In the genomic region with DNA sequence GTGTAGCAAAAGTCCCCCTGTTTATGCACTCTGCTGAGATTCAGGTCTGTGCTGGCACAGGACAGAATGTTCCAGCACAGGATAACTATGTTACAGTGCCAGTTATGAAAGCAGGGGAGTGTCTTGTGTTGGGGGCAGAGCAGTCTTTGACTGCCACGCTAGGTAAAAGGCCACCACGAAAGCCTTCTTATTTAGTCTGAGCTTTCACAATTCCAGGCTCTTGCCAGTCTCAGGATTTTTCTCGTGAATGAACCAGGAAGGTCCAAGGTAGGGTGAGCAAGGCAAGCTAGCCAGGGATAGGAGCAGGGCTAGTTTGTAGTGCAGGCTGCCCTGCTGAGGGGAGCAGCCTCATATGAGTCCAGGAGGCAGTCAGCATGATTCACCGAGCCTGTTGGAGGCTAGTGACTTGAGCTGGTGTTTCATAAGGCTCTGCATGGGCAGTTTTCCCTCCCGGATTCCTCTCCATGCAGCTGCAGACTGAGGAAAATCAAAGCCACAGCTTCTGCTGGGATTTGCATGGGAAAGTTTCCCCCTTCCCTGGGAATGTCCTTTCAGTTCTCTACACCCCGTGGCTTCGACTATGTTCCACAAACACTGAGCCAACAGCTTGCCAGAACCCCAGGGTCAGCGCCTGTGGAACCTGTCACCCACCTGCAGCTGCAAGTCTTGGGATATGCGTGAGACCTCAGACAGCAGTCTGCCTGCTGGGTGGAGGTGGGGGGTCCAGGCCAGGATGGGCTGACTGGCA, we compare ENCODE assay signal across 12 cellular contexts.
DNase-seq lines count a peak whose midpoint lies in the region; ATAC-seq and TF ChIP-seq lines count a peak whose summit lies in the region.
"Had no signal": no experiment of that assay in that cellular context is flagged by ENCODE, and none has a peak within 500 bp of the region (broad histone marks: within the 10 kb centered on the region; RNA-seq: fewer than 3 reads in every experiment).

No MANE protein-coding gene starts in this region.

- no peaks in the 10 kb centered on the region for H3K36me3 ChIP-seq in esophagus muscularis mucosa
- no peaks in the 10 kb centered on the region for H3K36me3 ChIP-seq in muscle layer of colon (ENCODE audit: insufficient read depth, low read length)
- H3K36me3 ChIP-seq in aorta (ENCODE audit: control insufficient read depth in 1 of 2, insufficient read depth in 2 of 2, low read length in 1 of 2), result no peaks in the 10 kb centered on the region
- H3K36me3 ChIP-seq: SJSA1 had no signal

- H3K4me3 ChIP-seq in esophagus muscularis mucosa (peak overlapping the region in 1 of 4 donors; percentile 39), muscle layer of colon (ENCODE audit: low read depth in 1 of 2, low read length in 2 of 2) (no peak overlapping the region), aorta (ENCODE audit: low read length in 2 of 2) (no peak overlapping the region)
- H3K4me3 ChIP-seq: SJSA1 had no signal

- WGBS in esophagus muscularis mucosa, result 58% methylated on average over 3 of the region's 9 CpGs
- 11 to 16% methylated on average over 9 of the region's 9 CpGs for WGBS in aorta, 2 donors

- peak overlapping the region; percentile 31 for H3K9ac ChIP-seq in muscle layer of colon (ENCODE audit: low read length)

- TF ChIP-seq CTCF in esophagus muscularis mucosa (IDR thresholded peaks at IDR 0.05), result no peak

- intact Hi-C loops in esophagus muscularis mucosa (cut with DNase I), result no loop called here
- intact Hi-C loops in aorta (cut with DNase I), result loop anchor here (5.0 kb wide), 2 partner anchors 50 to 65 kb away; no protein-coding TSS in a partner anchor

- peaks cover 38 to 68% (median 63%) of the 10 kb centered on the region in 4 donors for H3K4me1 ChIP-seq in esophagus muscularis mucosa
- peaks cover 17% of the 10 kb centered on the region for H3K4me1 ChIP-seq in muscle layer of colon (ENCODE audit: insufficient read depth, low read length)
- H3K4me1 ChIP-seq in aorta (ENCODE audit: control insufficient read depth in 1 of 2, insufficient read depth in 2 of 2, low read length in 2 of 2), result peaks cover 4 to 6% of the 10 kb centered on the region in 2 donors

- ATAC-seq in aorta (ENCODE audit: low FRiP score), result peak; percentile 89
- no peak for ATAC-seq in HG02798 (IDR thresholded peaks at IDR 0.05; ENCODE audit: poor library complexity, unreplicated experiment)

- peak; percentile 99 for TF ChIP-seq EP300 in esophagus muscularis mucosa (IDR thresholded peaks at IDR 0.05)

- TF ChIP-seq POLR2A in esophagus muscularis mucosa (IDR thresholded peaks at IDR 0.05; ENCODE audit: low read depth), result no peak

- H3K9me3 ChIP-seq in esophagus muscularis mucosa, result no peaks in the 10 kb centered on the region
- H3K9me3 ChIP-seq in muscle layer of colon (ENCODE audit: low read length), result no peaks in the 10 kb centered on the region
- H3K9me3 ChIP-seq in aorta (ENCODE audit: control insufficient read depth, low read length), result no peaks in the 10 kb centered on the region
- H3K9me3 ChIP-seq: SJSA1 had no signal

- no peaks in the 10 kb centered on the region for H3K27me3 ChIP-seq in esophagus muscularis mucosa
- H3K27me3 ChIP-seq in muscle layer of colon (ENCODE audit: control insufficient read depth in 1 of 2, insufficient read depth in 2 of 2, low read length in 2 of 2), result no peaks in the 10 kb centered on the region
- no peaks in the 10 kb centered on the region for H3K27me3 ChIP-seq in aorta (ENCODE audit: control insufficient read depth in 1 of 2, insufficient read depth in 2 of 2, low read length in 1 of 2)
- H3K27me3 ChIP-seq: SJSA1 had no signal

- peak; percentile 6 for DNase-seq in NCI-H146 (lab: John Stamatoyannopoulos, UW)
- DNase-seq in NCI-H146 treated with DMSO at 0.1 percent for 48 hours (lab: John Stamatoyannopoulos, UW; ENCODE audit: unreplicated experiment), result no peak
- DNase-seq in esophagus muscularis mucosa (ENCODE audit: extremely low spot score), result no peak
- peak; percentile 83 to 85 for DNase-seq in aorta
- no peak for DNase-seq in NCI-H1694 treated with DMSO at 0.1 percent for 48 hours (lab: John Stamatoyannopoulos, UW)
- DNase-seq in OCI-M2 (lab: John Stamatoyannopoulos, UW; ENCODE audit: unreplicated experiment), result no peak
- DNase-seq: activated naive CD4-positive, alpha-beta T cell; natural killer cell had no signal

- H3K27ac ChIP-seq in esophagus muscularis mucosa (replicated peaks in 1 of 4) (peak overlapping the region; percentile 81 to 87 (median 84)), muscle layer of colon (ENCODE audit: low read depth, low read length) (peak overlapping the region; percentile 2), aorta (ENCODE audit: low read depth in 1 of 2, low read length in 2 of 2) (peak overlapping the region; percentile 97 to 100)
- H3K27ac ChIP-seq: 22Rv1, SJSA1 had no signal

Comparison
In these comparisons a context has a peak if more than half of its experiments do, and no peak if none do; other contexts are left out.
1. DNase-seq: peak in NCI-H146 (single experiment) and aorta (2 of 2); none in NCI-H146 treated with DMSO at 0.1 percent for 48 hours (single experiment), esophagus muscularis mucosa (single experiment), NCI-H1694 treated with DMSO at 0.1 percent for 48 hours (single experiment) and OCI-M2 (single experiment).
2. H3K27ac ChIP-seq: peak in every context shown above with its lines; median percentile 98 in aorta; 84 in esophagus muscularis mucosa; 2 in muscle layer of colon.